Comparison of ENCODE assay signal across 14 cellular contexts in the genomic region with DNA sequence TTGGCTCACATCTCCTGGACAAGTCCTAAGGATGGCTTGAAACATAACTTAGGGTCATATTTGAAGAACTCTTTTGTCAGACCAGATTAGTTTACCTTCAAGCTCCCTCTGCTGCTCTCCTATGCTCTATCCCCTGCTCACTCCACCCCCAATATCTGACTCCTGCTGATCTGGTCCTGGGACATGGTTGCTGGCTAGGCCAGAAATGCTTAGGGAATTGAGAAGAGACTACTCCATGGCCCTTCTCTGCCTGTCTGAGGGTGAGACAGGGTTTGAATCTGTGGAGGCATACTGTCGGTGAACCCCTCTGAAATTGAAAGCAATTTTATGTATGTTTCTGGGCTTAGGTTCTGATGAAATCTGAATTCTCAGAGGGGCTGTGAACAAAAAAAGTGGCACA. TPM values are rescaled to one million over a fixed set of nuclear protein-coding genes. Genes with fewer than 3 reads are reported as not detected.
DNase-seq lines count a peak whose midpoint lies in the region; ATAC-seq and TF ChIP-seq lines count a peak whose summit lies in the region.
"Had no signal": no experiment of that assay in that cellular context is flagged by ENCODE, and none has a peak within 500 bp of the region (broad histone marks: within the 10 kb centered on the region; RNA-seq: fewer than 3 reads in every experiment).

No MANE protein-coding gene starts in this region.

- H3K4me3 ChIP-seq in right cardiac atrium (ENCODE audit: low read length) (no peak overlapping the region), SU-DHL-6 (ENCODE audit: insufficient read depth, low read length, poor library complexity, severe bottlenecking) (no peak overlapping the region)

- DNase-seq in right cardiac atrium (no peak), left cardiac atrium (no peak), immature natural killer cell (no peak), AG08396 (ENCODE audit: low spot score) (no peak), left lobe of liver (ENCODE audit: low spot score) (no peak)
- DNase-seq in stimulated activated CD4-positive, alpha-beta T cell treated with anti-CD3 and anti-CD28 coated beads, Interleukin-4, amount 100 ng/mL, for 1 hour = no peak
- DNase-seq: cerebellar nuclear complex, GF-D8, IMR-90, mesendoderm, NCI-H1694 treated with DMSO at 0.1 percent for 48 hours, SHP77 had no signal

- peaks cover 11% of the 10 kb centered on the region for H3K4me1 ChIP-seq in right cardiac atrium (ENCODE audit: control insufficient read depth, insufficient read depth, low read length)

- no peak for TF ChIP-seq CTCF in SU-DHL-6 (IDR thresholded peaks at IDR 0.05; ENCODE audit: insufficient read depth, low read length, poor library complexity, severe bottlenecking)

- ATAC-seq in right cardiac atrium (no peak), left cardiac atrium (no peak), left lobe of liver (no peak), HG03095 (IDR thresholded peaks at IDR 0.05; ENCODE audit: unreplicated experiment) (no peak)

- H3K27ac ChIP-seq in right cardiac atrium (ENCODE audit: low read length) (peak overlapping the region; percentile 21), SU-DHL-6 (ENCODE audit: low read depth, low read length) (no peak overlapping the region)

- H3K79me2 ChIP-seq in SU-DHL-6 (ENCODE audit: insufficient read depth, low read length) = peaks cover 85% of the 10 kb centered on the region

- H3K4me3 Mint-ChIP-seq in immature natural killer cell = peak overlapping the region; percentile 67 to 95 (median 75)

- peaks cover 79 to 90% of the 10 kb centered on the region in 2 donors for H3K4me1 Mint-ChIP-seq in immature natural killer cell

- H3K9me2 ChIP-seq in SU-DHL-6 (replicated peaks; ENCODE audit: insufficient read depth, low read length) = no peaks in the 10 kb centered on the region

- 93% methylated on average over 1 of the region's 1 CpG for WGBS in right cardiac atrium

- no peaks in the 10 kb centered on the region for H3K27me3 ChIP-seq in right cardiac atrium (ENCODE audit: control insufficient read depth, insufficient read depth)
- H3K27me3 ChIP-seq in SU-DHL-6 (ENCODE audit: low read length) = no peaks in the 10 kb centered on the region

- peaks cover 7% of the 10 kb centered on the region; the same call in 1 of the 2 replicates for H3K36me3 ChIP-seq in SU-DHL-6 (ENCODE audit: low read length)

- peaks cover 15% of the 10 kb centered on the region for H3F3A ChIP-seq in SU-DHL-6 (ENCODE audit: insufficient read depth)

- peak overlapping the region; percentile 20; the same call in 1 of the 2 replicates for H3K9ac ChIP-seq in SU-DHL-6 (ENCODE audit: low read length)

- H3K9me3 ChIP-seq in right cardiac atrium (ENCODE audit: control insufficient read depth, low read length) = no peaks in the 10 kb centered on the region
- H3K9me3 ChIP-seq in SU-DHL-6 (ENCODE audit: insufficient read depth, low read length) = no peaks in the 10 kb centered on the region

- H3K4me2 ChIP-seq in SU-DHL-6 (ENCODE audit: low read depth, low read length, poor library complexity, severe bottlenecking) = peak overlapping the region; percentile 91

- peaks cover 15 to 34% (median 17%) of the 10 kb centered on the region in 3 donors for H3K27me3 Mint-ChIP-seq in immature natural killer cell (ENCODE audit: low read depth in 3 of 3)

- H3K36me3 Mint-ChIP-seq in immature natural killer cell = no peaks in the 10 kb centered on the region

- peak overlapping the region; percentile 84 to 94 (median 90) for H3K27ac Mint-ChIP-seq in immature natural killer cell

- H4K20me1 ChIP-seq in SU-DHL-6 (ENCODE audit: low read depth, low read length) = peaks cover 30% of the 10 kb centered on the region; the same call in 1 of the 2 replicates

- H2AFZ ChIP-seq in SU-DHL-6 (ENCODE audit: low read depth, low read length, severe bottlenecking) = no peak overlapping the region

- H3K9me3 Mint-ChIP-seq in immature natural killer cell = no peaks in the 10 kb centered on the region

- intact Hi-C loops in right cardiac atrium (cut with DNase I) = no loop called here
- intact Hi-C loops in left cardiac atrium (cut with DNase I) = no loop called here

RNA-seq across cellular contexts. Expression of a gene that starts 3.3 kb away (rescaled TPM):
- total RNA-seq in right cardiac atrium = 10 to 100 TPM; 18.2 to 20.4 (median 19.2) TPM
- polyA plus RNA-seq in right cardiac atrium = 6.0 TPM
- total RNA-seq in left cardiac atrium = 10 to 100 TPM; 20.1 to 22.2 TPM
- polyA plus RNA-seq in immature natural killer cell = 10 to 100 TPM; 15.4 to 23.8 (median 20.4) TPM
- 32.1 TPM for total RNA-seq in left lobe of liver
